In genomic region chr7:44884553-44885393, GRCh38 we compare ENCODE assay signal across 8 cellular contexts. TPM values are rescaled to one million over a fixed set of nuclear protein-coding genes. Genes with fewer than 3 reads are reported as not detected.
DNase-seq lines count a peak whose midpoint lies in the region; ATAC-seq and TF ChIP-seq lines count a peak whose summit lies in the region.

No MANE protein-coding gene starts in this region.

- peak; percentile 5 for ATAC-seq in GM18868 (IDR thresholded peaks at IDR 0.05; ENCODE audit: unreplicated experiment)
- ATAC-seq in HG03159 (IDR thresholded peaks at IDR 0.05; ENCODE audit: unreplicated experiment), result peak; percentile 30

- no peaks in the 10 kb centered on the region for H3K27me3 ChIP-seq in vagina

- H3K36me3 ChIP-seq in vagina, result peaks cover 0 to 4% of the 10 kb centered on the region in 2 donors

- H3K4me1 Mint-ChIP-seq in activated naive CD8-positive, alpha-beta T cell (ENCODE audit: low read depth), result peaks cover 48% of the 10 kb centered on the region
- peaks cover 40% of the 10 kb centered on the region for H3K4me1 Mint-ChIP-seq in progenitor cell of endocrine pancreas (ENCODE audit: low read depth)

- DNase-seq in AG09319 (ENCODE audit: extremely low read depth, low read depth) (peak; percentile 12), RWPE1 (ENCODE audit: low spot score) (no peak), cardiac septum (ENCODE audit: low spot score) (peak; percentile 78), progenitor cell of endocrine pancreas (ENCODE audit: low spot score, unreplicated experiment) (peak; percentile 46), vagina (ENCODE audit: extremely low spot score in 2 of 2) (no peak)

- H3K27ac ChIP-seq in RWPE1 (peak overlapping the region; percentile 99), vagina (peak overlapping the region; percentile 95)

- intact Hi-C loops in cardiac septum (cut with DNase I), result loop anchor here (2.0 to 5.0 kb wide), 2 partner anchors 34 to 113 kb away; no protein-coding TSS in a partner anchor
- intact Hi-C loops in vagina (cut with DNase I), result loop anchor here (10.0 kb wide), 1 partner anchor 100 kb away; no protein-coding TSS in a partner anchor

- peak overlapping the region; percentile 83 for H3K27ac Mint-ChIP-seq in activated naive CD8-positive, alpha-beta T cell
- H3K27ac Mint-ChIP-seq in progenitor cell of endocrine pancreas, result peak overlapping the region; percentile 94

- POLR2A ChIA-PET in RWPE1 (lab: Yijun Ruan, JAX; ENCODE audit: low non-redundant PET), result interaction anchor here (0.5 to 2.1 kb wide), 6 partner anchors 11 to 139 kb away, joined by 3 to 12 read pairs (median 4); no protein-coding TSS in a partner anchor

- H3K4me1 ChIP-seq in vagina, result peaks cover 58% of the 10 kb centered on the region

- no peak for TF ChIP-seq POLR2A in vagina (IDR thresholded peaks at IDR 0.05)

- CTCF ChIA-PET in RWPE1 (lab: Yijun Ruan, JAX), result interaction anchor here (0.7 to 1.6 kb wide), 2 partner anchors 27 to 166 kb away, joined by 4 to 6 read pairs; no protein-coding TSS in a partner anchor

- H3K36me3 Mint-ChIP-seq in activated naive CD8-positive, alpha-beta T cell, result peaks cover 17% of the 10 kb centered on the region
- H3K36me3 Mint-ChIP-seq in progenitor cell of endocrine pancreas (ENCODE audit: insufficient read depth), result peaks cover 9% of the 10 kb centered on the region

- no peak for TF ChIP-seq CTCF in AG09319 (IDR thresholded peaks at IDR 0.05; ENCODE audit: low read depth, low read length)
- no peak for TF ChIP-seq CTCF in RWPE1 (conservative IDR thresholded peaks at IDR 0.05; ENCODE audit: low read depth)
- no peak for TF ChIP-seq CTCF in progenitor cell of endocrine pancreas (IDR thresholded peaks at IDR 0.05; ENCODE audit: unreplicated experiment)
- TF ChIP-seq CTCF in vagina (IDR thresholded peaks at IDR 0.05), result no peak

- H3K9me3 ChIP-seq in vagina, result no peaks in the 10 kb centered on the region

- H3K27me3 Mint-ChIP-seq in activated naive CD8-positive, alpha-beta T cell, result no peaks in the 10 kb centered on the region
- peaks cover 11% of the 10 kb centered on the region for H3K27me3 Mint-ChIP-seq in progenitor cell of endocrine pancreas

- peak overlapping the region; percentile 84 for H3K4me3 Mint-ChIP-seq in activated naive CD8-positive, alpha-beta T cell
- peak overlapping the region; percentile 87 for H3K4me3 Mint-ChIP-seq in progenitor cell of endocrine pancreas (ENCODE audit: low read depth)

- peak overlapping the region; percentile 80 to 96 for H3K4me3 ChIP-seq in vagina

- peaks cover 3% of the 10 kb centered on the region for H3K9me3 Mint-ChIP-seq in activated naive CD8-positive, alpha-beta T cell (ENCODE audit: low read depth)
- H3K9me3 Mint-ChIP-seq in progenitor cell of endocrine pancreas (ENCODE audit: low read depth), result no peaks in the 10 kb centered on the region

RNA-seq across cellular contexts. Expression of gene PURB, which starts 0.6 kb away (rescaled TPM):
- total RNA-seq in cardiac septum, result 19.1 TPM
- 25.0 and 25.3 TPM in 2 replicates for total RNA-seq in progenitor cell of endocrine pancreas
- 19.2 TPM for total RNA-seq in vagina

RNA-seq across cellular contexts. Expression of gene H2AZ2, which starts 36.9 kb away (rescaled TPM):
- 210 TPM for total RNA-seq in cardiac septum
- 220 and 244 TPM in 2 replicates for total RNA-seq in progenitor cell of endocrine pancreas
- 97.5 TPM for total RNA-seq in vagina

Comparison
In these comparisons a context has a peak if more than half of its experiments do, and no peak if none do; other contexts are left out.
1. DNase-seq: peak in AG09319 (single experiment), cardiac septum (single experiment) and progenitor cell of endocrine pancreas (single experiment); none in RWPE1 (single experiment) and vagina (0 of 2).